ENCODE assay signal across 8 cellular contexts in genomic region chr7:44885394-44886317, GRCh38. TPM values are rescaled to one million over a fixed set of nuclear protein-coding genes. Genes with fewer than 3 reads are reported as not detected.
DNase-seq lines count a peak whose midpoint lies in the region; ATAC-seq and FAIRE-seq lines count a peak whose summit lies in the region.

Gene PURB (minus strand): TSS chr7:44885530. CDS start chr7:44885348, 182 bp downstream.

- H3K4me1 ChIP-seq in right cardiac atrium (ENCODE audit: control insufficient read depth, insufficient read depth, low read length), result peaks cover 2% of the 10 kb centered on the region

- 1% methylated on average over 72 of the region's 72 CpGs for WGBS in right cardiac atrium

- peak within 1 kb of the TSS; percentile 77 for H3K4me3 ChIP-seq in right cardiac atrium (ENCODE audit: low read length)

- ATAC-seq in HG02973 (IDR thresholded peaks at IDR 0.05; ENCODE audit: unreplicated experiment), result peak; percentile 82
- peak; percentile 98 for ATAC-seq in right cardiac atrium

- DNase-seq in GM18507 (ENCODE audit: extremely low spot score, insufficient read length, low read depth), result peak; percentile 90
- DNase-seq in NCI-H1930 (lab: John Stamatoyannopoulos, UW), result peak; percentile 92 to 97
- DNase-seq in anterior cingulate cortex (lab: John Stamatoyannopoulos, UW), result peak; percentile 33 to 96 (median 91)
- DNase-seq in right cardiac atrium, result peak; percentile 95 to 98 (median 98)
- peak; percentile 81 for DNase-seq in pulmonary artery endothelial cell (ENCODE audit: low read depth, low spot score)
- DNase-seq in urothelium cell line (ENCODE audit: low spot score), result peak; percentile 98

- no peaks in the 10 kb centered on the region for H3K9me3 ChIP-seq in right cardiac atrium (ENCODE audit: control insufficient read depth, low read length)

- peak within 1 kb of the TSS; percentile 99 for H3K27ac ChIP-seq in right cardiac atrium (ENCODE audit: low read length)

- intact Hi-C loops in T-helper 2 cell treated with Interferon-gamma antibody and Interleukin-4, amounts not matched to agents 100 ng/mL and 5 ng/mL, for 36 hours (cut with micrococcal nuclease), result loop anchor here (1.0 to 2.0 kb wide), 13 partner anchors 28 to 803 kb away; partner anchors contain the start of genes CCM2, MYO1G, OGDH and POLM
- intact Hi-C loops in right cardiac atrium (cut with DNase I), result no loop called here

- FAIRE-seq in GM18507 (lab: Jason Lieb, UNC), result peak; percentile 94
- peak; percentile 98 for FAIRE-seq in urothelium cell line (lab: Jason Lieb, UNC)

- H3K27me3 ChIP-seq in right cardiac atrium (ENCODE audit: control insufficient read depth, insufficient read depth), result no peaks in the 10 kb centered on the region

RNA-seq across cellular contexts. Expression of gene PURB, which starts in this region (rescaled TPM):
- total RNA-seq in T-helper 2 cell treated with Interferon-gamma antibody and Interleukin-4, amounts not matched to agents 100 ng/mL and 5 ng/mL, for 36 hours, result 25.9 and 26.6 TPM in 2 replicates
- total RNA-seq in right cardiac atrium, result 10 to 100 TPM; 13.5 to 22.4 (median 14.8) TPM
- polyA plus RNA-seq in right cardiac atrium, result 6.9 TPM
- total RNA-seq in pulmonary artery endothelial cell, result 19.8 and 22.6 TPM in 2 replicates

Comparison
In these comparisons a context has a peak if more than half of its experiments do, and no peak if none do; other contexts are left out.
1. Peak in every context shown above with its lines: DNase-seq, ATAC-seq, H3K4me3 ChIP-seq and H3K27ac ChIP-seq.